ENCODE assay signal across 1 cellular context in the genomic region with DNA sequence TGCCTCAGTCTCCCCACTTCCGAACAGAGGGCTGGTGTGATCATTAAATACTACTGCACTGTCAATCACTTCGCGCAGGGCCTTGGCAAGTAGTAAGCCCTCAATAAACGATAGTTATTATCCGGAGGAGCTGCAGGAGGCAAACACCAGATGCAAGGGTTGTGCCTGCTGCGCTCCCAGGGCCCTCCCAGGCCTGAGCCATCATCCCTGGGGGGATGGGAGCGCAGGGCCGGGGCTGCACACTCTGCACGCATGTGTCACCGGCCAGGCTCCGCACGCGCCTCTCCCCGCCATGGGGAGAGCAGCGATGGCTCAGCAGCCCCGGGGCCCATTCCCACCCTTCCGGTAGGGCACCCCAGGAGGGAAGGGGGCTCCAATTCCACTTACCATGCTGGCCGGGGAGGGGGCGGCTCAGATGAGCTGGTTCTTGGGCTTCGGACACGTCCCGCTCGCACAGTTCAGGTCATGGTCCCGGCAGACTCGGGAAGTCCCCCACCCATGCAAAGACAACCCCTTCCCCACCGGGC.
TF ChIP-seq lines count a peak whose summit lies in the region.

No MANE protein-coding gene starts in this region.

TF ChIP-seq in H1, 55 proteins besides CTCF, POLR2A, EP300 and RAD21:
- TF ChIP-seq, protein P1, sequence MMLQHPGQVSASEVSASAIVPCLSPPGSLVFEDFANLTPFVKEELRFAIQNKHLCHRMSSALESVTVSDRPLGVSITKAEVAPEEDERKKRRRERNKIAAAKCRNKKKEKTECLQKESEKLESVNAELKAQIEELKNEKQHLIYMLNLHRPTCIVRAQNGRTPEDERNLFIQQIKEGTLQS (IDR thresholded peaks at IDR 0.05; ENCODE audit: insufficient read depth, low read depth, low read length), result no peak
- no peak for TF ChIP-seq SIRT6 (IDR thresholded peaks at IDR 0.05; ENCODE audit: low read length)
- TF ChIP-seq KDM4A (IDR thresholded peaks at IDR 0.05; ENCODE audit: low read depth, low read length, severe bottlenecking), result peak; percentile 56
- TF ChIP-seq, protein P2, sequence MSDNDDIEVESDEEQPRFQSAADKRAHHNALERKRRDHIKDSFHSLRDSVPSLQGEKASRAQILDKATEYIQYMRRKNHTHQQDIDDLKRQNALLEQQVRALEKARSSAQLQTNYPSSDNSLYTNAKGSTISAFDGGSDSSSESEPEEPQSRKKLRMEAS (IDR thresholded peaks at IDR 0.05), result peak; percentile 71; the same call in 1 of the 2 replicates
- TF ChIP-seq SP1 (IDR thresholded peaks at IDR 0.05; ENCODE audit: low read depth, low read length), result no peak
- no peak for TF ChIP-seq CTBP2 (IDR thresholded peaks at IDR 0.05; ENCODE audit: borderline replicate concordance, insufficient read depth, insufficient read length, low read length)
- TF ChIP-seq FOSL1 (IDR thresholded peaks at IDR 0.05; ENCODE audit: insufficient read depth, low read depth, low read length), result no peak
- no peak for TF ChIP-seq GABPA (IDR thresholded peaks at IDR 0.05; ENCODE audit: borderline replicate concordance, insufficient read depth, low read length)
- TF ChIP-seq, protein P3, sequence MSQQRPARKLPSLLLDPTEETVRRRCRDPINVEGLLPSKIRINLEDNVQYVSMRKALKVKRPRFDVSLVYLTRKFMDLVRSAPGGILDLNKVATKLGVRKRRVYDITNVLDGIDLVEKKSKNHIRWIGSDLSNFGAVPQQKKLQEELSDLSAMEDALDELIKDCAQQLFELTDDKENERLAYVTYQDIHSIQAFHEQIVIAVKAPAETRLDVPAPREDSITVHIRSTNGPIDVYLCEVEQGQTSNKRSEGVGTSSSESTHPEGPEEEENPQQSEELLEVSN (IDR thresholded peaks at IDR 0.05), result no peak
- peak; percentile 34 to 54; a peak in 1 of 4 replicates for TF ChIP-seq SIN3A (conservative IDR thresholded peaks at IDR 0.05 in 1 of 2, IDR thresholded peaks at IDR 0.05 in 1 of 2; ENCODE audit: low read depth in 1 of 2, low read length in 2 of 2)
- TF ChIP-seq HDAC2 (IDR thresholded peaks at IDR 0.05; ENCODE audit: borderline replicate concordance in 1 of 2, low read depth in 2 of 2, low read length in 2 of 2), result 0 out of 4 replicates have a peak, but pooled peaks of 1 of the 2 experiments have one; percentile 54
- no peak for TF ChIP-seq RNF2 (IDR thresholded peaks at IDR 0.05; ENCODE audit: borderline replicate concordance, low read depth, low read length, missing control alignments, poor library complexity, severe bottlenecking)
